In the genomic region with DNA sequence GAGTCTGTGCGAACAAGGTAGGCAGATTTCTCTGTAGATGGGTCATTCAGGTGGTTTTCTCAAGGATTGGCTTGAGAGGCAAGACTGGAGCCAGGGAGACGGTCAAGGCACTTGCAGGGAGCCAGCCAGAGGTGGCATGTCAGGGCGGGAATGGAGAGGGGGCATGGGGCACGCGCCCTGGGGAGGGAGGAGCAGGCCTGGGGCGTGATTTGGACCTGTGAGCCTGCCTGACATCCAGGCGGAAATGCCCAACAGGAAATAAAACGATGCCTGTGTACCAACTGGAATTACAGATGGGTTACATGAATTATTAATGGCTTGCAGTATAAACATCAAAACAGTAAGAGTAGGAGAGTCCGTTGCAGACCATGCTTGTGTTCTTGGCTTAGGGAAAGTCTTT, we compare ENCODE assay signal across 15 cellular contexts. TPM values are rescaled to one million over a fixed set of nuclear protein-coding genes. Genes with fewer than 3 reads are reported as not detected.
A peak's percentile ranks its signal among the peaks of the same experiment; 100 is the strongest.
DNase-seq lines count a peak whose midpoint lies in the region; ATAC-seq and TF ChIP-seq lines count a peak whose summit lies in the region.
"Had no signal": no experiment of that assay in that cellular context is flagged by ENCODE, and none has a peak within 500 bp of the region (broad histone marks: within the 10 kb centered on the region; RNA-seq: fewer than 3 reads in every experiment).

No MANE protein-coding gene starts in this region.

- intact Hi-C loops in left cardiac atrium (cut with DNase I) (loop anchor here in 1 of 2 donors (5.0 kb wide), 1 partner anchor 49 kb away; no protein-coding TSS in a partner anchor), sigmoid colon (cut with DNase I) (loop anchor here (5.0 kb wide), 1 partner anchor 36 kb away; no protein-coding TSS in a partner anchor), adrenal gland (cut with DNase I) (no loop called here)

- no peaks in the 10 kb centered on the region for H3K27me3 ChIP-seq in sigmoid colon
- H3K27me3 ChIP-seq in adrenal gland = no peaks in the 10 kb centered on the region

- peak; percentile 11 for DNase-seq in COR-L47 (lab: John Stamatoyannopoulos, UW)
- DNase-seq in RWPE1 (ENCODE audit: low spot score) = no peak
- DNase-seq in left cardiac atrium = peak; percentile 13
- peak; percentile 53 for DNase-seq in sigmoid colon
- no peak for DNase-seq in adrenal gland
- DNase-seq in NCI-H2227 treated with DMSO at 0.1 percent for 48 hours (lab: John Stamatoyannopoulos, UW) = no peak
- DNase-seq in KBM-7 = no peak
- DNase-seq in COLO829 (ENCODE audit: low spot score) = no peak
- DNase-seq: activated CD4-positive, alpha-beta memory T cell treated with anti-CD3 and anti-CD28 coated beads, Interleukin-2, amount 10 ng/mL, durations not matched to agents 7 days and 5 days; activated naive CD4-positive, alpha-beta T cell treated with anti-CD3 and anti-CD28 coated beads, Interleukin-2, amount 10 ng/mL, durations not matched to agents 7 days and 5 days; Calu3; NCI-H748 treated with DMSO at 0.1 percent for 48 hours; stimulated activated CD4-positive, alpha-beta T cell treated with anti-CD3 and anti-CD28 coated beads, Interleukin-4, amount 100 ng/mL, for 24 hours; SW 1271 had no signal

- ATAC-seq in left cardiac atrium = no peak
- ATAC-seq: GM12878 had no signal

- TF ChIP-seq EP300 in sigmoid colon (IDR thresholded peaks at IDR 0.05) = no peak

- in situ Hi-C loops in KBM-7 (cut with MboI; ENCODE audit: low pct_unique_long_range_greater_than_20kb, low sequenced_read_pairs) = no loop called here

- H3K4me3 ChIP-seq in sigmoid colon (no peak overlapping the region), adrenal gland (no peak overlapping the region)
- H3K4me3 ChIP-seq: GM12878 had no signal

- 50 to 72% methylated on average over 9 of the region's 9 CpGs for WGBS in sigmoid colon, 2 donors
- 74 to 84% (median 82%) methylated on average over 9 of the region's 9 CpGs for WGBS in adrenal gland, 4 donors

- no peaks in the 10 kb centered on the region for H3K36me3 ChIP-seq in sigmoid colon
- H3K36me3 ChIP-seq in adrenal gland (replicated peaks in 1 of 2) = no peaks in the 10 kb centered on the region

- peak overlapping the region; percentile 79 for H3K27ac ChIP-seq in RWPE1
- H3K27ac ChIP-seq in sigmoid colon = peak overlapping the region; percentile 54 to 92 (median 76)
- peak overlapping the region in 2 of 5 donors; percentile 7 to 28 for H3K27ac ChIP-seq in adrenal gland

- POLR2A ChIA-PET in RWPE1 (lab: Yijun Ruan, JAX; ENCODE audit: low non-redundant PET) = interaction anchor here (0.6 kb wide), 1 partner anchor 10 kb away, joined by 9 read pairs; no protein-coding TSS in a partner anchor

- H3K4me1 ChIP-seq in sigmoid colon = peaks cover 0 to 83% (median 64%) of the 10 kb centered on the region in 4 donors
- H3K4me1 ChIP-seq in adrenal gland (replicated peaks in 1 of 2) = peaks cover 0 to 48% of the 10 kb centered on the region in 2 donors

- no peak for TF ChIP-seq POLR2A in sigmoid colon (IDR thresholded peaks at IDR 0.05)
- TF ChIP-seq POLR2A in adrenal gland (IDR thresholded peaks at IDR 0.05) = no peak

- CTCF ChIA-PET in RWPE1 (lab: Yijun Ruan, JAX) = no interaction called here

- H3K9me3 ChIP-seq in sigmoid colon (no peaks in the 10 kb centered on the region), adrenal gland (replicated peaks in 1 of 3) (no peaks in the 10 kb centered on the region)

- TF ChIP-seq CTCF in RWPE1 (conservative IDR thresholded peaks at IDR 0.05; ENCODE audit: low read depth) (no peak), sigmoid colon (IDR thresholded peaks at IDR 0.05) (no peak), adrenal gland (IDR thresholded peaks at IDR 0.05) (no peak)

RNA-seq across cellular contexts. Expression of gene SUN1, which starts 8.6 kb away (rescaled TPM):
- total RNA-seq in left cardiac atrium (100 to 1,000 TPM; 124 to 136 TPM), sigmoid colon (100 to 1,000 TPM; 108 to 130 (median 119) TPM), adrenal gland (100 to 1,000 TPM in 4 of 8 donors, 10 to 100 TPM in 4; 79.1 to 122 (median 99.9) TPM)
- polyA plus RNA-seq in sigmoid colon (10 to 100 TPM; 23.4 to 71.0 (median 30.1) TPM), adrenal gland (100 to 1,000 TPM in 2 of 3 donors, 10 to 100 TPM in 1; 28.7 to 114 (median 105) TPM)

RNA-seq across cellular contexts. Expression of gene GET4, which starts 52.7 kb away (rescaled TPM):
- total RNA-seq in left cardiac atrium = 10 to 100 TPM; 17.8 to 28.3 TPM
- total RNA-seq in sigmoid colon = 10 to 100 TPM; 20.3 to 32.4 (median 25.4) TPM
- polyA plus RNA-seq in sigmoid colon = 10 to 100 TPM; 25.8 to 51.4 (median 31.2) TPM
- total RNA-seq in adrenal gland = 100 to 1,000 TPM in 1 of 8 donors, 10 to 100 TPM in 7; 44.7 to 190 (median 69.1) TPM
- 100 to 1,000 TPM in 2 of 3 donors, 10 to 100 TPM in 1; 38.3 to 166 (median 164) TPM for polyA plus RNA-seq in adrenal gland

Comparison
In these comparisons a context has a peak if more than half of its experiments do, and no peak if none do; other contexts are left out.
1. DNase-seq: peak in COR-L47 (single experiment), left cardiac atrium (single experiment) and sigmoid colon (single experiment); none in RWPE1 (single experiment), adrenal gland (0 of 7), NCI-H2227 treated with DMSO at 0.1 percent for 48 hours (single experiment), KBM-7 (single experiment) and COLO829 (single experiment).